12 cellular contexts compared by ENCODE assay signal in the genomic region with DNA sequence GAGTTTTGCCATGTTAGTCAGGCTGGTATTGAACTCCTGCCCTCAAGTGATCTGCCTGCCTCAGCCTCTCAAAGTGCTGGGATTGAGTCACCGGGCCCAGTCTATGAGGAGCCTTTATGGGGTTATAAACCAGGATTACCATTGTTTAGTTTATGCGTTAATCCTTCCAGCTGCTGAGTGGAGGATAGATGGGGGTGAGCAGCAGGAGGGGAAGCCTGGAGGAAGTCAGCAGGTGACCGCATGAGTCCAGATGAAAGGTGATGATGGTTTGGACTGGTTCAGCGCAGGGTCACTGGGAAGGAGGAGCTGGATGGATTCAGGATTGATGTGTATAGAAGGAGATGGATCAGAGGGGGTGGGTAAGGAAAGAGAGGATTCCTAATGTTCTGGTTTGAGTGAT.
"Had no signal": no experiment of that assay in that cellular context is flagged by ENCODE, and none has a peak within 500 bp of the region (broad histone marks: within the 10 kb centered on the region; RNA-seq: fewer than 3 reads in every experiment).

No MANE protein-coding gene starts in this region.

- H3K27ac ChIP-seq: cardiac muscle cell, prostate gland, right atrium auricular region, suprapubic skin, transverse colon had no signal

- H3K4me3 ChIP-seq: cardiac muscle cell, prostate gland, right atrium auricular region, suprapubic skin, transverse colon had no signal

- H3K9me3 ChIP-seq: prostate gland, right atrium auricular region, suprapubic skin, transverse colon had no signal

- H3K36me3 ChIP-seq: cardiac muscle cell, prostate gland, right atrium auricular region, suprapubic skin, transverse colon had no signal

- H3K4me1 ChIP-seq: prostate gland, right atrium auricular region, suprapubic skin, transverse colon had no signal

- DNase-seq: activated CD4-positive, alpha-beta T cell treated with anti-CD3 and anti-CD28 coated beads for 36 hours; activated CD4-positive, alpha-beta T cell treated with anti-CD3 and anti-CD28 coated beads, Interleukin-2, amount 50 U/mL, for 48 hours; effector CD8-positive, alpha-beta T cell; natural killer cell; T-helper 2 cell; transverse colon had no signal

- H3K27me3 ChIP-seq: cardiac muscle cell, right atrium auricular region, suprapubic skin, transverse colon had no signal

- ATAC-seq: activated CD4-positive, alpha-beta T cell treated with anti-CD3 and anti-CD28 coated beads for 36 hours; esophagus mucosa; natural killer cell; WTC11 had no signal
